In the genomic region with DNA sequence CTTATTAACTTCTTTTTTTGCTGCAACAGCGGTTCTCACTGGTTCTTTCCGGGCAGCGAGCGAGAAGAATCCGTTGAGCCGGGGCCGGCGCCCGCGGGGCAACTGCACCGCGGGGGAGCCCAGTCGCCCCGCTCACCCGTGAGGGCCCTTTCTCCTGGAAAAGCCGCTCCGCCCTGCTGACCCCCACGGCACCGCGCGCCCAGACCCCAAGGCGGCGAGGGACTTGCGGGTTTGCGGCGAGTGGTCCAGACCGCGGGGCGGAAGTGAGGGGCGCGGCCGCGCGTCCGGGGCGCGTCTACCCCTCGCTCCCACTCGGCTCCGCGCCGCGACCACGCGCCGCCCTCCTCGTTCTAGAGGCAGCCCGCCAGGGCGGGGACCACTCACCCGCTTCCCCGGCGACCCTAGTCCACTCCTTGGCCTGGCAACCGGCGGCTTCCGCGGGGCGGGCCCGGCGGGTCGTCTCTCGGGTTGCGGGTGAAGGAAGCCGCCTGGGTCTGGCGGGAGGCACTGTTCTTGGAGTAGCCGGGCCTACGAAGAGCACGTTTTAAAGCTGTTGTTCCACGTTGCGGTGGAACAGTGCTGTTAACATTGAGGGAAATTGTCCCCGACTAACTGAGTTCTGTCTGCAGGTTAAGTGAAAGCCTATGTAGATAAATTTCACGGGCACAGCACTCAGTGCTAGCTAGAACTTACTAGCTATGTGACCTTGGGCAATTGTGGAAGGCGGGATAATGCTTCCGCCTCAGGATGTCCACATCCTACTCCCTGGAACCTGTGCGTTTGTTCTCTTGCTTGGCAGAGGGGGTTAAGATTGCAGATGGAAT, we compare ENCODE assay signal across 8 cellular contexts. TPM values are rescaled to one million over a fixed set of nuclear protein-coding genes. Genes with fewer than 3 reads are reported as not detected.
DNase-seq lines count a peak whose midpoint lies in the region; ATAC-seq and TF ChIP-seq lines count a peak whose summit lies in the region.

A gene with protein sequence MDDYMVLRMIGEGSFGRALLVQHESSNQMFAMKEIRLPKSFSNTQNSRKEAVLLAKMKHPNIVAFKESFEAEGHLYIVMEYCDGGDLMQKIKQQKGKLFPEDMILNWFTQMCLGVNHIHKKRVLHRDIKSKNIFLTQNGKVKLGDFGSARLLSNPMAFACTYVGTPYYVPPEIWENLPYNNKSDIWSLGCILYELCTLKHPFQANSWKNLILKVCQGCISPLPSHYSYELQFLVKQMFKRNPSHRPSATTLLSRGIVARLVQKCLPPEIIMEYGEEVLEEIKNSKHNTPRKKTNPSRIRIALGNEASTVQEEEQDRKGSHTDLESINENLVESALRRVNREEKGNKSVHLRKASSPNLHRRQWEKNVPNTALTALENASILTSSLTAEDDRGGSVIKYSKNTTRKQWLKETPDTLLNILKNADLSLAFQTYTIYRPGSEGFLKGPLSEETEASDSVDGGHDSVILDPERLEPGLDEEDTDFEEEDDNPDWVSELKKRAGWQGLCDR (minus strand): TSS at position 439 of the 824 bp plus-strand sequence. CDS start 3,406 bp downstream, outside the sequence.

- H3K27ac ChIP-seq in DOHH2 (ENCODE audit: low read depth, low read length) = no peak within 1 kb of the TSS
- peak within 1 kb of the TSS; percentile 60 for H3K27ac ChIP-seq in KMS-11
- H3K27ac ChIP-seq in thoracic aorta = peak within 1 kb of the TSS; percentile 76 to 80

- H3K36me3 Mint-ChIP-seq in activated naive CD8-positive, alpha-beta T cell treated with anti-CD3 and anti-CD28 coated beads for 36 hours = peaks cover 5% of the 10 kb centered on the region
- no peaks in the 10 kb centered on the region for H3K36me3 Mint-ChIP-seq in osteocyte (ENCODE audit: unreplicated experiment)

- H3K27me3 ChIP-seq in DOHH2 (ENCODE audit: control insufficient read depth, low read length) = peaks cover 26% of the 10 kb centered on the region
- H3K27me3 ChIP-seq in KMS-11 (ENCODE audit: insufficient read depth, low read depth) = no peaks in the 10 kb centered on the region
- no peaks in the 10 kb centered on the region for H3K27me3 ChIP-seq in thoracic aorta (replicated peaks; ENCODE audit: insufficient read depth)

- no peak for TF ChIP-seq CTCF in DOHH2 (IDR thresholded peaks at IDR 0.05; ENCODE audit: low read depth, low read length, poor library complexity, severe bottlenecking)
- no peak for TF ChIP-seq CTCF in KMS-11 (conservative IDR thresholded peaks at IDR 0.05; ENCODE audit: low read depth, low read length)
- no peak for TF ChIP-seq CTCF in osteocyte (IDR thresholded peaks at IDR 0.05)
- no peak for TF ChIP-seq CTCF in thoracic aorta (IDR thresholded peaks at IDR 0.05)

- peak; percentile 58 for DNase-seq in activated naive CD8-positive, alpha-beta T cell treated with anti-CD3 and anti-CD28 coated beads for 36 hours
- DNase-seq in Right ventricle myocardium inferior (ENCODE audit: missing footprints) = peak; percentile 85
- peak; percentile 91 for DNase-seq in osteocyte (ENCODE audit: extremely low spot score, unreplicated experiment)
- DNase-seq in thoracic aorta (ENCODE audit: low spot score) = peak; percentile 17

- H3K4me1 ChIP-seq in DOHH2 (ENCODE audit: control insufficient read depth, low read length) (peaks cover 17% of the 10 kb centered on the region), KMS-11 (ENCODE audit: low read depth, poor library complexity, severe bottlenecking) (peaks cover 14% of the 10 kb centered on the region), thoracic aorta (ENCODE audit: control insufficient read depth in 1 of 2, low read depth in 2 of 2) (peaks cover 4 to 18% of the 10 kb centered on the region in 2 donors)

- H3K4me2 ChIP-seq in DOHH2 (ENCODE audit: low read length) (peak within 1 kb of the TSS; percentile 87), KMS-11 (peak within 1 kb of the TSS; percentile 92)

- H3K4me3 Mint-ChIP-seq in activated naive CD8-positive, alpha-beta T cell treated with anti-CD3 and anti-CD28 coated beads for 36 hours = peak within 1 kb of the TSS; percentile 79
- peak within 1 kb of the TSS; percentile 87 for H3K4me3 Mint-ChIP-seq in osteocyte (ENCODE audit: unreplicated experiment)

- no peaks in the 10 kb centered on the region for H3K9me2 ChIP-seq in DOHH2 (replicated peaks; ENCODE audit: control insufficient read depth, low read length)

- H3K4me3 ChIP-seq in DOHH2 (ENCODE audit: low read length) (peak within 1 kb of the TSS; percentile 82), KMS-11 (IDR thresholded peaks at IDR 0.05; ENCODE audit: insufficient read depth, low read depth, low read length) (no peak within 1 kb of the TSS), thoracic aorta (peak within 1 kb of the TSS; percentile 76)

- peaks cover 17% of the 10 kb centered on the region for H3K27me3 Mint-ChIP-seq in activated naive CD8-positive, alpha-beta T cell treated with anti-CD3 and anti-CD28 coated beads for 36 hours
- no peaks in the 10 kb centered on the region for H3K27me3 Mint-ChIP-seq in osteocyte (ENCODE audit: unreplicated experiment)

- no peaks in the 10 kb centered on the region for H3K79me2 ChIP-seq in DOHH2 (ENCODE audit: control insufficient read depth, low read length)
- H3K79me2 ChIP-seq in KMS-11 (ENCODE audit: insufficient read depth, low read depth) = peaks cover 7% of the 10 kb centered on the region; the same call in 1 of the 2 replicates

- H3K36me3 ChIP-seq in DOHH2 (ENCODE audit: control insufficient read depth, low read length) = no peaks in the 10 kb centered on the region
- no peaks in the 10 kb centered on the region for H3K36me3 ChIP-seq in KMS-11 (ENCODE audit: insufficient read depth)
- H3K36me3 ChIP-seq in thoracic aorta = no peaks in the 10 kb centered on the region

- H3K9me3 Mint-ChIP-seq in activated naive CD8-positive, alpha-beta T cell treated with anti-CD3 and anti-CD28 coated beads for 36 hours = no peaks in the 10 kb centered on the region
- no peaks in the 10 kb centered on the region for H3K9me3 Mint-ChIP-seq in osteocyte (ENCODE audit: unreplicated experiment)

- peaks cover 31% of the 10 kb centered on the region for H3K4me1 Mint-ChIP-seq in activated naive CD8-positive, alpha-beta T cell treated with anti-CD3 and anti-CD28 coated beads for 36 hours
- peaks cover 40% of the 10 kb centered on the region for H3K4me1 Mint-ChIP-seq in osteocyte (ENCODE audit: unreplicated experiment)

- H3F3A ChIP-seq in DOHH2 (ENCODE audit: control insufficient read depth, insufficient read depth) = no peaks in the 10 kb centered on the region

- peak within 1 kb of the TSS; percentile 87 for H2AFZ ChIP-seq in KMS-11 (ENCODE audit: low read depth)

- H3K9me3 ChIP-seq in DOHH2 (ENCODE audit: control insufficient read depth, insufficient read depth, low read length) = no peaks in the 10 kb centered on the region
- no peaks in the 10 kb centered on the region for H3K9me3 ChIP-seq in thoracic aorta

- H3K9ac ChIP-seq in KMS-11 = peak within 1 kb of the TSS; percentile 83

- peak within 1 kb of the TSS; percentile 57 for H3K27ac Mint-ChIP-seq in activated naive CD8-positive, alpha-beta T cell treated with anti-CD3 and anti-CD28 coated beads for 36 hours
- peak within 1 kb of the TSS; percentile 97 for H3K27ac Mint-ChIP-seq in osteocyte (ENCODE audit: unreplicated experiment)

- ATAC-seq in GM21723 (IDR thresholded peaks at IDR 0.05; ENCODE audit: unreplicated experiment) (peak; percentile 66), SK-N-SH treated with all-trans-retinoic acid at 6 μM for 48 hours (peak; percentile 90), Right ventricle myocardium inferior (peak; percentile 92), thoracic aorta (ENCODE audit: insufficient number of reproducible peaks, low FRiP score, low read depth) (peak; percentile 73)

- intact Hi-C loops in Right ventricle myocardium inferior (cut with DNase I) = loop anchor here (5.0 kb wide), 1 partner anchor 38 kb away; no protein-coding TSS in a partner anchor

- H4K20me1 ChIP-seq in DOHH2 (ENCODE audit: control insufficient read depth, insufficient read depth, low read depth, low read length) = no peaks in the 10 kb centered on the region
- no peaks in the 10 kb centered on the region for H4K20me1 ChIP-seq in KMS-11 (ENCODE audit: insufficient read depth)

TF ChIP-seq in SK-N-SH treated with all-trans-retinoic acid at 6 μM for 48 hours, 23 proteins besides CTCF, POLR2A, EP300 and RAD21 (continues in another document):
- 0 out of 2 replicates have a peak, but pooled peaks have one; percentile 32 for TF ChIP-seq ZNF565 (CRISPR knock-in tag; conservative IDR thresholded peaks at IDR 0.05; ENCODE audit: low read depth)
- TF ChIP-seq, protein P1, sequence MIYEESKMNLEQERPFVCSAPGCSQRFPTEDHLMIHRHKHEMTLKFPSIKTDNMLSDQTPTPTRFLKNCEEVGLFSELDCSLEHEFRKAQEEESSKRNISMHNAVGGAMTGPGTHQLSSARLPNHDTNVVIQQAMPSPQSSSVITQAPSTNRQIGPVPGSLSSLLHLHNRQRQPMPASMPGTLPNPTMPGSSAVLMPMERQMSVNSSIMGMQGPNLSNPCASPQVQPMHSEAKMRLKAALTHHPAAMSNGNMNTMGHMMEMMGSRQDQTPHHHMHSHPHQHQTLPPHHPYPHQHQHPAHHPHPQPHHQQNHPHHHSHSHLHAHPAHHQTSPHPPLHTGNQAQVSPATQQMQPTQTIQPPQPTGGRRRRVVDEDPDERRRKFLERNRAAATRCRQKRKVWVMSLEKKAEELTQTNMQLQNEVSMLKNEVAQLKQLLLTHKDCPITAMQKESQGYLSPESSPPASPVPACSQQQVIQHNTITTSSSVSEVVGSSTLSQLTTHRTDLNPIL (CRISPR knock-in tag; IDR thresholded peaks at IDR 0.05; ENCODE audit: low read depth) = no peak
- no peak; the same call in 1 of the 2 replicates for TF ChIP-seq SNAI2 (CRISPR knock-in tag; IDR thresholded peaks at IDR 0.05)
- TF ChIP-seq, protein P2, sequence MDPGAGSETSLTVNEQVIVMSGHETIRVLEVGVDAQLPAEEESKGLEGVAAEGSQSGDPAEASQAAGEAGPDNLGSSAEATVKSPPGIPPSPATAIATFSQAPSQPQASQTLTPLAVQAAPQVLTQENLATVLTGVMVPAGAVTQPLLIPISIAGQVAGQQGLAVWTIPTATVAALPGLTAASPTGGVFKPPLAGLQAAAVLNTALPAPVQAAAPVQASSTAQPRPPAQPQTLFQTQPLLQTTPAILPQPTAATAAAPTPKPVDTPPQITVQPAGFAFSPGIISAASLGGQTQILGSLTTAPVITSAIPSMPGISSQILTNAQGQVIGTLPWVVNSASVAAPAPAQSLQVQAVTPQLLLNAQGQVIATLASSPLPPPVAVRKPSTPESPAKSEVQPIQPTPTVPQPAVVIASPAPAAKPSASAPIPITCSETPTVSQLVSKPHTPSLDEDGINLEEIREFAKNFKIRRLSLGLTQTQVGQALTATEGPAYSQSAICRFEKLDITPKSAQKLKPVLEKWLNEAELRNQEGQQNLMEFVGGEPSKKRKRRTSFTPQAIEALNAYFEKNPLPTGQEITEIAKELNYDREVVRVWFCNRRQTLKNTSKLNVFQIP (CRISPR knock-in tag; IDR thresholded peaks at IDR 0.05; ENCODE audit: borderline replicate concordance, low read depth) = peak; percentile 82; the same call in 1 of the 2 replicates
- 0 out of 2 replicates have a peak, but pooled peaks have one; percentile 37 for TF ChIP-seq ZNF70 (CRISPR knock-in tag; IDR thresholded peaks at IDR 0.05)
- peak; percentile 76; the same call in 1 of the 2 replicates for TF ChIP-seq ZFP3 (CRISPR knock-in tag; IDR thresholded peaks at IDR 0.05)

RNA-seq across cellular contexts. Expression of the gene that starts here (rescaled TPM):
- 1 to 10 TPM; 1.5 to 2.5 TPM for total RNA-seq in activated naive CD8-positive, alpha-beta T cell treated with anti-CD3 and anti-CD28 coated beads for 36 hours
- total RNA-seq in Right ventricle myocardium inferior = 6.6 TPM
- 19.9 and 23.6 TPM in 2 replicates for total RNA-seq in osteocyte
- total RNA-seq in thoracic aorta = 10 to 100 TPM; 10.4 to 16.4 TPM

Comparison
In these comparisons a context has a peak if more than half of its experiments do, and no peak if none do; other contexts are left out.
1. DNase-seq: peak in every context shown above with its lines; median percentile 91 in osteocyte; 85 in Right ventricle myocardium inferior; 58 in activated naive CD8-positive, alpha-beta T cell treated with anti-CD3 and anti-CD28 coated beads for 36 hours; 17 in thoracic aorta.